In the genomic region with DNA sequence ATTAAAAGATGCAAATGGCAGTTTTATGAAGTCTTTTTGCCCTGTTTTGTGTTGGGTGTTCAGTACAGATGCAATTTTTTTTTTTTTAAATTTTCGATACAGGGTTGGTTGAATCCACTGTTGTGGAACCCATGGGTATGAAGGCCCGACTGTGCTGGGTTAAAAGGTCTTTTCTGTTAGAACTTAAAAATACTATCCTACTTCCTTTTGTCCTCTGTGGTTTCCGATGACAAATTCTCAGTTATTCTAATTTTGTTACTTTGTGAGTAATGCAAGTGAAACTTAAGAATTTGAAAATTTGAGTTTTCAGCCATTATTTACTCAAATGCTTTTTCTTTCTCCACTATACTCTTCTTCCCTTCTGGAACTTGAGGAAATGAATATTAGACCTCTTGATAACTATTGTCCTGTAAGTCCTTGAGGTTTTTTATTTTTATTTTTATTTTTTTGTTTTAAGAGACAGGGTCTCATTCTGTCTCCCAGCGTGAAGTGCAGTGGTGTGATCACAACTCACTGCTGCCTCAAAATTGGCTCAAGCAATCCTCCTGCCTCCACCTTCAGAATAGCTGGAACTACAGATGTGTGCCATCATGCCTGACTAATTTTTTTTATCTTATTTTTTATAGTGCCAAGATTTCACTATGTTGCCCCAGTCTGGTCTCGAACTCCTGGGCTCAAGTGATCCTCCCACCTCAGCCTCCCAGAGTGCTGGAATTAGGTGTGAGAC, we compare ENCODE assay signal across 8 cellular contexts.
DNase-seq lines count a peak whose midpoint lies in the region; ATAC-seq and TF ChIP-seq lines count a peak whose summit lies in the region.

No MANE protein-coding gene starts in this region.

- ATAC-seq in activated CD4-positive, alpha-beta T cell treated with anti-CD3 and anti-CD28 coated beads for 36 hours, result peak; percentile 87
- ATAC-seq in HG02588 (IDR thresholded peaks at IDR 0.05; ENCODE audit: unreplicated experiment) (peak; percentile 74), HG02840 (IDR thresholded peaks at IDR 0.05; ENCODE audit: low FRiP score, unreplicated experiment) (no peak)

- peak; percentile 30 for DNase-seq in activated CD4-positive, alpha-beta T cell treated with anti-CD3 and anti-CD28 coated beads for 36 hours
- no peak for DNase-seq in activated CD4-positive, alpha-beta T cell treated with anti-CD3 and anti-CD28 coated beads for 1 hour
- DNase-seq in NB4 (ENCODE audit: low read depth), result peak; percentile 40
- DNase-seq in non-pigmented ciliary epithelial cell (ENCODE audit: low read depth), result peak; percentile 14
- DNase-seq in GOT3 (lab: John Stamatoyannopoulos, UW), result no peak
- DNase-seq in KG1 (lab: John Stamatoyannopoulos, UW), result no peak

- no peak for TF ChIP-seq POLR2A in NB4 (IDR thresholded peaks at IDR 0.05; ENCODE audit: extremely low read depth, insufficient read length)

- no peak overlapping the region for H3K4me3 ChIP-seq in NB4 (ENCODE audit: low read depth, low read length)

- H3K36me3 Mint-ChIP-seq in activated CD4-positive, alpha-beta T cell treated with anti-CD3 and anti-CD28 coated beads for 36 hours (ENCODE audit: low read depth), result peaks cover 57% of the 10 kb centered on the region

- no peaks in the 10 kb centered on the region for H3K27me3 Mint-ChIP-seq in activated CD4-positive, alpha-beta T cell treated with anti-CD3 and anti-CD28 coated beads for 36 hours

- CTCF ChIA-PET in activated CD4-positive, alpha-beta T cell treated with anti-CD3 and anti-CD28 coated beads for 36 hours (lab: Charles Lee), result no interaction called here

- peak overlapping the region; percentile 36 for H3K4me3 Mint-ChIP-seq in activated CD4-positive, alpha-beta T cell treated with anti-CD3 and anti-CD28 coated beads for 36 hours

- peaks cover 4% of the 10 kb centered on the region for H3K9me3 Mint-ChIP-seq in activated CD4-positive, alpha-beta T cell treated with anti-CD3 and anti-CD28 coated beads for 36 hours (ENCODE audit: low read depth)

- H3K27ac Mint-ChIP-seq in activated CD4-positive, alpha-beta T cell treated with anti-CD3 and anti-CD28 coated beads for 36 hours, result peak overlapping the region; percentile 90

- intact Hi-C loops in activated CD4-positive, alpha-beta T cell treated with anti-CD3 and anti-CD28 coated beads for 36 hours (cut with DNase I, micrococcal nuclease), result loop anchor here (1.0 to 5.0 kb wide), 4 partner anchors 12 to 151 kb away; no protein-coding TSS in a partner anchor

- POLR2A ChIA-PET in activated CD4-positive, alpha-beta T cell treated with anti-CD3 and anti-CD28 coated beads for 36 hours (lab: Charles Lee), result interaction anchor here (0.7 kb wide), 1 partner anchor 270 kb away, joined by 9 read pairs; no protein-coding TSS in a partner anchor

- no peak for TF ChIP-seq CTCF in NB4 (IDR thresholded peaks at IDR 0.05; ENCODE audit: low read depth, low read length)

- H3K4me1 Mint-ChIP-seq in activated CD4-positive, alpha-beta T cell treated with anti-CD3 and anti-CD28 coated beads for 36 hours, result peaks cover 44% of the 10 kb centered on the region

Comparison
In these comparisons a context has a peak if more than half of its experiments do, and no peak if none do; other contexts are left out.
1. DNase-seq: peak in activated CD4-positive, alpha-beta T cell treated with anti-CD3 and anti-CD28 coated beads for 36 hours (single experiment), NB4 (single experiment) and non-pigmented ciliary epithelial cell (single experiment); none in activated CD4-positive, alpha-beta T cell treated with anti-CD3 and anti-CD28 coated beads for 1 hour (single experiment), GOT3 (single experiment) and KG1 (single experiment).